ENCODE assay signal across 12 cellular contexts in genomic region chr17:40093005-40093579, GRCh38. TPM values are rescaled to one million over a fixed set of nuclear protein-coding genes. Genes with fewer than 3 reads are reported as not detected.
DNase-seq lines count a peak whose midpoint lies in the region; ATAC-seq and TF ChIP-seq lines count a peak whose summit lies in the region.
"Had no signal": no experiment of that assay in that cellular context is flagged by ENCODE, and none has a peak within 500 bp of the region (broad histone marks: within the 10 kb centered on the region; RNA-seq: fewer than 3 reads in every experiment).

No MANE protein-coding gene starts in this region.

- no peak for TF ChIP-seq EP300 in esophagus muscularis mucosa (IDR thresholded peaks at IDR 0.05)

- H3K9me3 ChIP-seq in esophagus muscularis mucosa = no peaks in the 10 kb centered on the region
- H3K9me3 ChIP-seq in osteoblast (ENCODE audit: low read depth, low read length) = no peaks in the 10 kb centered on the region
- H3K9me3 ChIP-seq in uterus = no peaks in the 10 kb centered on the region
- H3K9me3 ChIP-seq: MG63 had no signal

- H3K27ac ChIP-seq in esophagus muscularis mucosa (replicated peaks in 1 of 4) (peak overlapping the region; percentile 88 to 99 (median 94)), osteoblast (ENCODE audit: low read depth, low read length) (peak overlapping the region; percentile 2), uterus (peak overlapping the region; percentile 90 to 99)

- peaks cover 81 to 93% (median 92%) of the 10 kb centered on the region in 4 donors for H3K4me1 ChIP-seq in esophagus muscularis mucosa
- peaks cover 9% of the 10 kb centered on the region for H3K4me1 ChIP-seq in osteoblast (ENCODE audit: insufficient read depth, low read length)
- peaks cover 38 to 53% of the 10 kb centered on the region in 2 donors for H3K4me1 ChIP-seq in uterus

- intact Hi-C loops in Right ventricle myocardium superior (cut with DNase I) = no loop called here
- intact Hi-C loops in Right ventricle myocardium inferior (cut with DNase I) = no loop called here
- intact Hi-C loops in esophagus muscularis mucosa (cut with DNase I) = loop anchor here (5.0 kb wide), 1 partner anchor 36 kb away; no protein-coding TSS in a partner anchor
- intact Hi-C loops in uterus (cut with DNase I; ENCODE audit: low total_unique reads) = no loop called here
- intact Hi-C loops in activated CD4-positive, alpha-beta T cell treated with anti-CD3 and anti-CD28 coated beads for 36 hours (cut with DNase I, micrococcal nuclease) = loop anchor here in 1 of 2 experiments (10.0 kb wide), 1 partner anchor 318 kb away; no protein-coding TSS in a partner anchor

- no peaks in the 10 kb centered on the region for H3K27me3 Mint-ChIP-seq in activated CD4-positive, alpha-beta T cell treated with anti-CD3 and anti-CD28 coated beads for 36 hours

- no peaks in the 10 kb centered on the region for H3K27me3 ChIP-seq in esophagus muscularis mucosa
- H3K27me3 ChIP-seq in osteoblast (ENCODE audit: insufficient read depth, low read length) = no peaks in the 10 kb centered on the region
- H3K27me3 ChIP-seq in uterus = no peaks in the 10 kb centered on the region
- H3K27me3 ChIP-seq: MG63 had no signal

- CTCF ChIA-PET in activated CD4-positive, alpha-beta T cell treated with anti-CD3 and anti-CD28 coated beads for 36 hours (lab: Charles Lee) = interaction anchor here (0.6 to 2.2 kb wide), 10 partner anchors 16 to 1397 kb away, joined by 3 to 7 read pairs (median 4); no protein-coding TSS in a partner anchor

- H3K4me2 ChIP-seq in osteoblast (ENCODE audit: insufficient read depth, low read length) = no peak overlapping the region

- no peaks in the 10 kb centered on the region for H3K9me3 Mint-ChIP-seq in activated CD4-positive, alpha-beta T cell treated with anti-CD3 and anti-CD28 coated beads for 36 hours (ENCODE audit: low read depth)

- 69% methylated on average over 23 of the region's 29 CpGs for WGBS in esophagus muscularis mucosa

- H2AFZ ChIP-seq in osteoblast (ENCODE audit: low read length) = no peak overlapping the region

- peaks cover 52% of the 10 kb centered on the region for H3K4me1 Mint-ChIP-seq in activated CD4-positive, alpha-beta T cell treated with anti-CD3 and anti-CD28 coated beads for 36 hours

- peaks cover 48 to 90% (median 80%) of the 10 kb centered on the region in 4 donors for H3K36me3 ChIP-seq in esophagus muscularis mucosa
- peaks cover 54% of the 10 kb centered on the region for H3K36me3 ChIP-seq in osteoblast (ENCODE audit: insufficient read depth, low read length)
- H3K36me3 ChIP-seq in uterus = no peaks in the 10 kb centered on the region

- DNase-seq in Right ventricle myocardium superior (peak; percentile 40), Right ventricle myocardium inferior (ENCODE audit: missing footprints) (no peak), esophagus muscularis mucosa (ENCODE audit: extremely low spot score) (no peak), osteoblast (ENCODE audit: insufficient read length, low spot score, missing footprints) (peak; percentile 52), uterus (peak in 1 of 2 donors; percentile 42), NCI-H510A (lab: John Stamatoyannopoulos, UW) (no peak)
- DNase-seq in activated CD4-positive, alpha-beta T cell treated with anti-CD3 and anti-CD28 coated beads for 36 hours = no peak
- DNase-seq: EL; MG63; NCI-H2227 treated with DMSO at 0.1 percent for 48 hours; stimulated activated CD4-positive, alpha-beta T cell treated with anti-CD3 and anti-CD28 coated beads, Interleukin-4, amount 100 ng/mL, for 4 hours had no signal

- no peak overlapping the region for H3K4me3 Mint-ChIP-seq in activated CD4-positive, alpha-beta T cell treated with anti-CD3 and anti-CD28 coated beads for 36 hours

- TF ChIP-seq POLR2A in esophagus muscularis mucosa (IDR thresholded peaks at IDR 0.05; ENCODE audit: low read depth) = peak; percentile 20
- TF ChIP-seq POLR2A in uterus (IDR thresholded peaks at IDR 0.05) = peak in 1 of 2 donors; percentile 11

- H3K79me2 ChIP-seq in osteoblast (ENCODE audit: insufficient read depth, low read length) = peaks cover 14% of the 10 kb centered on the region

- H3K36me3 Mint-ChIP-seq in activated CD4-positive, alpha-beta T cell treated with anti-CD3 and anti-CD28 coated beads for 36 hours (ENCODE audit: low read depth) = peaks cover 38% of the 10 kb centered on the region

- POLR2A ChIA-PET in activated CD4-positive, alpha-beta T cell treated with anti-CD3 and anti-CD28 coated beads for 36 hours (lab: Charles Lee) = no interaction called here

- H3K4me3 ChIP-seq in esophagus muscularis mucosa = peak overlapping the region in 2 of 4 donors; percentile 2 to 17
- no peak overlapping the region for H3K4me3 ChIP-seq in osteoblast (ENCODE audit: insufficient read depth, low read length)
- no peak overlapping the region for H3K4me3 ChIP-seq in uterus
- H3K4me3 ChIP-seq: MG63 had no signal

- TF ChIP-seq CTCF in esophagus muscularis mucosa (IDR thresholded peaks at IDR 0.05) (no peak), osteoblast (IDR thresholded peaks at IDR 0.05; ENCODE audit: extremely low read depth, low read depth, low read length) (no peak), uterus (IDR thresholded peaks at IDR 0.05) (no peak)

- no peak for ATAC-seq in Right ventricle myocardium superior (ENCODE audit: poor library complexity)
- ATAC-seq in Right ventricle myocardium inferior = no peak
- ATAC-seq in GM21619 (IDR thresholded peaks at IDR 0.05; ENCODE audit: unreplicated experiment) = no peak
- no peak for ATAC-seq in activated CD4-positive, alpha-beta T cell treated with anti-CD3 and anti-CD28 coated beads for 36 hours

- peaks cover 2% of the 10 kb centered on the region for H4K20me1 ChIP-seq in osteoblast (ENCODE audit: insufficient read depth, low read length)

- no peak overlapping the region for H3K27ac Mint-ChIP-seq in activated CD4-positive, alpha-beta T cell treated with anti-CD3 and anti-CD28 coated beads for 36 hours

RNA-seq across cellular contexts. Expression of gene NR1D1, which starts 7.3 kb away (rescaled TPM):
- total RNA-seq in Right ventricle myocardium superior (21.1 TPM), Right ventricle myocardium inferior (24.9 TPM), esophagus muscularis mucosa (10 to 100 TPM in 3 of 4 donors, 1 to 10 TPM in 1; 6.1 to 24.2 (median 14.5) TPM), osteoblast (5.1 and 7.1 TPM in 2 replicates), uterus (10 to 100 TPM in 1 of 4 donors, 1 to 10 TPM in 3; 2.0 to 92.1 (median 4.7) TPM)
- 1 to 10 TPM; 5.2 to 5.4 TPM for total RNA-seq in activated CD4-positive, alpha-beta T cell treated with anti-CD3 and anti-CD28 coated beads for 36 hours

RNA-seq across cellular contexts. Expression of gene MSL1, which starts 28.7 kb away (rescaled TPM):
- total RNA-seq in Right ventricle myocardium superior (46.8 TPM), Right ventricle myocardium inferior (51.4 TPM), esophagus muscularis mucosa (10 to 100 TPM; 64.1 to 86.8 (median 72.2) TPM), osteoblast (53.3 and 60.1 TPM in 2 replicates), uterus (100 to 1,000 TPM in 1 of 4 donors, 10 to 100 TPM in 3; 51.0 to 151 (median 77.6) TPM)
- total RNA-seq in activated CD4-positive, alpha-beta T cell treated with anti-CD3 and anti-CD28 coated beads for 36 hours = 10 to 100 TPM; 81.7 to 89.6 TPM

RNA-seq across cellular contexts. Expression of gene THRA, which starts 30.3 kb away (rescaled TPM):
- total RNA-seq in Right ventricle myocardium superior (80.0 TPM), Right ventricle myocardium inferior (88.3 TPM), esophagus muscularis mucosa (100 to 1,000 TPM in 2 of 4 donors, 10 to 100 TPM in 2; 69.7 to 112 (median 85.2) TPM), osteoblast (30.6 and 33.3 TPM in 2 replicates), uterus (100 to 1,000 TPM in 1 of 4 donors, 10 to 100 TPM in 3; 19.7 to 124 (median 63.1) TPM)
- 10 to 100 TPM; 12.9 to 13.1 TPM for total RNA-seq in activated CD4-positive, alpha-beta T cell treated with anti-CD3 and anti-CD28 coated beads for 36 hours

RNA-seq across cellular contexts. Expression of gene MED24, which starts 38.9 kb away (rescaled TPM):
- total RNA-seq in Right ventricle myocardium superior (54.0 TPM), Right ventricle myocardium inferior (53.9 TPM), esophagus muscularis mucosa (10 to 100 TPM; 33.6 to 43.6 (median 37.4) TPM), osteoblast (33.6 and 36.6 TPM in 2 replicates), uterus (100 to 1,000 TPM in 1 of 4 donors, 10 to 100 TPM in 3; 17.6 to 111 (median 44.7) TPM)
- total RNA-seq in activated CD4-positive, alpha-beta T cell treated with anti-CD3 and anti-CD28 coated beads for 36 hours = 100 to 1,000 TPM in 1 of 2 experiments, 10 to 100 TPM in 1; 97.4 to 110 TPM

RNA-seq across cellular contexts. Expression of gene CASC3, which starts 47.2 kb away (rescaled TPM):
- total RNA-seq in Right ventricle myocardium superior (45.9 TPM), Right ventricle myocardium inferior (49.1 TPM), esophagus muscularis mucosa (100 to 1,000 TPM in 2 of 4 donors, 10 to 100 TPM in 2; 77.2 to 103 (median 95.5) TPM), osteoblast (40.7 and 45.2 TPM in 2 replicates), uterus (100 to 1,000 TPM in 2 of 4 donors, 10 to 100 TPM in 2; 33.2 to 166 (median 91.3) TPM)
- 100 to 1,000 TPM in 1 of 2 experiments, 10 to 100 TPM in 1; 88.3 to 104 TPM for total RNA-seq in activated CD4-positive, alpha-beta T cell treated with anti-CD3 and anti-CD28 coated beads for 36 hours

Comparison
In these comparisons a context has a peak if more than half of its experiments do, and no peak if none do; other contexts are left out.
1. DNase-seq: peak in Right ventricle myocardium superior (single experiment) and osteoblast (single experiment); none in Right ventricle myocardium inferior (single experiment), esophagus muscularis mucosa (single experiment), NCI-H510A (single experiment) and activated CD4-positive, alpha-beta T cell treated with anti-CD3 and anti-CD28 coated beads for 36 hours (single experiment).
2. H3K27ac ChIP-seq: peak in every context shown above with its lines; median percentile 94 in esophagus muscularis mucosa; 94 in uterus; 2 in osteoblast.